Comparison of ENCODE assay signal across 1 cellular context in the genomic region with DNA sequence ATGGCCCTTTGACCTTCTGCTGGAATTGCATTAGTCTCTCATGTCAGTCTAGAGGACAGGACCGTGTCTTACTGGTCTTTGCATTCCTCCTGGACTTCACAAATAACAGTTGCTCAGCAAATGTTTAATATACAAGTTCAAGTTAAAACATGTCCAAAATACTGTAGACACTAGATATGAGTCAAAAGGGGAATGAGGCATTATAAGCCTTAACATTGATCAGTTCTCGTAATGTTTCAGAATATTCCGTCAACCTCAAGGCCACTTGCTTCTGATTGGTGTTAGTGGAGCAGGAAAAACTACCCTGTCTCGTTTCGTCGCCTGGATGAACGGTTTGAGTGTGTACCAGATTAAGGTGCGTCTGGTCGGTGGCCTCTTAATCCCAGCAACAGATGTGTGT.
TF ChIP-seq lines count a peak whose summit lies in the region.

No MANE protein-coding gene starts in this region.

TF ChIP-seq in WTC11, 78 proteins besides CTCF, POLR2A, EP300 and RAD21 (continued from another document):
- TF ChIP-seq, protein P1, sequence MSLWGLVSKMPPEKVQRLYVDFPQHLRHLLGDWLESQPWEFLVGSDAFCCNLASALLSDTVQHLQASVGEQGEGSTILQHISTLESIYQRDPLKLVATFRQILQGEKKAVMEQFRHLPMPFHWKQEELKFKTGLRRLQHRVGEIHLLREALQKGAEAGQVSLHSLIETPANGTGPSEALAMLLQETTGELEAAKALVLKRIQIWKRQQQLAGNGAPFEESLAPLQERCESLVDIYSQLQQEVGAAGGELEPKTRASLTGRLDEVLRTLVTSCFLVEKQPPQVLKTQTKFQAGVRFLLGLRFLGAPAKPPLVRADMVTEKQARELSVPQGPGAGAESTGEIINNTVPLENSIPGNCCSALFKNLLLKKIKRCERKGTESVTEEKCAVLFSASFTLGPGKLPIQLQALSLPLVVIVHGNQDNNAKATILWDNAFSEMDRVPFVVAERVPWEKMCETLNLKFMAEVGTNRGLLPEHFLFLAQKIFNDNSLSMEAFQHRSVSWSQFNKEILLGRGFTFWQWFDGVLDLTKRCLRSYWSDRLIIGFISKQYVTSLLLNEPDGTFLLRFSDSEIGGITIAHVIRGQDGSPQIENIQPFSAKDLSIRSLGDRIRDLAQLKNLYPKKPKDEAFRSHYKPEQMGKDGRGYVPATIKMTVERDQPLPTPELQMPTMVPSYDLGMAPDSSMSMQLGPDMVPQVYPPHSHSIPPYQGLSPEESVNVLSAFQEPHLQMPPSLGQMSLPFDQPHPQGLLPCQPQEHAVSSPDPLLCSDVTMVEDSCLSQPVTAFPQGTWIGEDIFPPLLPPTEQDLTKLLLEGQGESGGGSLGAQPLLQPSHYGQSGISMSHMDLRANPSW (CRISPR knock-in tag; conservative IDR thresholded peaks at IDR 0.05; ENCODE audit: low read depth) = no peak
- TF ChIP-seq, protein P2, sequence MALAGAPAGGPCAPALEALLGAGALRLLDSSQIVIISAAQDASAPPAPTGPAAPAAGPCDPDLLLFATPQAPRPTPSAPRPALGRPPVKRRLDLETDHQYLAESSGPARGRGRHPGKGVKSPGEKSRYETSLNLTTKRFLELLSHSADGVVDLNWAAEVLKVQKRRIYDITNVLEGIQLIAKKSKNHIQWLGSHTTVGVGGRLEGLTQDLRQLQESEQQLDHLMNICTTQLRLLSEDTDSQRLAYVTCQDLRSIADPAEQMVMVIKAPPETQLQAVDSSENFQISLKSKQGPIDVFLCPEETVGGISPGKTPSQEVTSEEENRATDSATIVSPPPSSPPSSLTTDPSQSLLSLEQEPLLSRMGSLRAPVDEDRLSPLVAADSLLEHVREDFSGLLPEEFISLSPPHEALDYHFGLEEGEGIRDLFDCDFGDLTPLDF (CRISPR knock-in tag; IDR thresholded peaks at IDR 0.05) = no peak
- TF ChIP-seq, protein P3, sequence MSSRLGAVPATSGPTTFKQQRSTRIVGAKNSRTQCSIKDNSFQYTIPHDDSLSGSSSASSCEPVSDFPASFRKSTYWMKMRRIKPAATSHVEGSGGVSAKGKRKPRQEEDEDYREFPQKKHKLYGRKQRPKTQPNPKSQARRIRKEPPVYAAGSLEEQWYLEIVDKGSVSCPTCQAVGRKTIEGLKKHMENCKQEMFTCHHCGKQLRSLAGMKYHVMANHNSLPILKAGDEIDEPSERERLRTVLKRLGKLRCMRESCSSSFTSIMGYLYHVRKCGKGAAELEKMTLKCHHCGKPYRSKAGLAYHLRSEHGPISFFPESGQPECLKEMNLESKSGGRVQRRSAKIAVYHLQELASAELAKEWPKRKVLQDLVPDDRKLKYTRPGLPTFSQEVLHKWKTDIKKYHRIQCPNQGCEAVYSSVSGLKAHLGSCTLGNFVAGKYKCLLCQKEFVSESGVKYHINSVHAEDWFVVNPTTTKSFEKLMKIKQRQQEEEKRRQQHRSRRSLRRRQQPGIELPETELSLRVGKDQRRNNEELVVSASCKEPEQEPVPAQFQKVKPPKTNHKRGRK (CRISPR knock-in tag; IDR thresholded peaks at IDR 0.05; ENCODE audit: borderline replicate concordance) = no peak
- TF ChIP-seq, protein P4, sequence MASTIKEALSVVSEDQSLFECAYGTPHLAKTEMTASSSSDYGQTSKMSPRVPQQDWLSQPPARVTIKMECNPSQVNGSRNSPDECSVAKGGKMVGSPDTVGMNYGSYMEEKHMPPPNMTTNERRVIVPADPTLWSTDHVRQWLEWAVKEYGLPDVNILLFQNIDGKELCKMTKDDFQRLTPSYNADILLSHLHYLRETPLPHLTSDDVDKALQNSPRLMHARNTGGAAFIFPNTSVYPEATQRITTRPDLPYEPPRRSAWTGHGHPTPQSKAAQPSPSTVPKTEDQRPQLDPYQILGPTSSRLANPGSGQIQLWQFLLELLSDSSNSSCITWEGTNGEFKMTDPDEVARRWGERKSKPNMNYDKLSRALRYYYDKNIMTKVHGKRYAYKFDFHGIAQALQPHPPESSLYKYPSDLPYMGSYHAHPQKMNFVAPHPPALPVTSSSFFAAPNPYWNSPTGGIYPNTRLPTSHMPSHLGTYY (CRISPR knock-in tag; IDR thresholded peaks at IDR 0.05) = no peak
- TF ChIP-seq NR3C1 (CRISPR knock-in tag; conservative IDR thresholded peaks at IDR 0.05; ENCODE audit: low read depth) = no peak
- TF ChIP-seq, protein P5, sequence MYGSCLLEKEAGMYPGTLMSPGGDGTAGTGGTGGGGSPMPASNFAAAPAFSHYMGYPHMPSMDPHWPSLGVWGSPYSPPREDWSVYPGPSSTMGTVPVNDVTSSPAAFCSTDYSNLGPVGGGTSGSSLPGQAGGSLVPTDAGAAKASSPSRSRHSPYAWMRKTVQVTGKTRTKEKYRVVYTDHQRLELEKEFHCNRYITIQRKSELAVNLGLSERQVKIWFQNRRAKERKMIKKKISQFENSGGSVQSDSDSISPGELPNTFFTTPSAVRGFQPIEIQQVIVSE (CRISPR knock-in tag; IDR thresholded peaks at IDR 0.05; ENCODE audit: borderline replicate concordance) = no peak
- TF ChIP-seq JAZF1 (CRISPR knock-in tag; IDR thresholded peaks at IDR 0.05) = no peak
- TF ChIP-seq, protein P6, sequence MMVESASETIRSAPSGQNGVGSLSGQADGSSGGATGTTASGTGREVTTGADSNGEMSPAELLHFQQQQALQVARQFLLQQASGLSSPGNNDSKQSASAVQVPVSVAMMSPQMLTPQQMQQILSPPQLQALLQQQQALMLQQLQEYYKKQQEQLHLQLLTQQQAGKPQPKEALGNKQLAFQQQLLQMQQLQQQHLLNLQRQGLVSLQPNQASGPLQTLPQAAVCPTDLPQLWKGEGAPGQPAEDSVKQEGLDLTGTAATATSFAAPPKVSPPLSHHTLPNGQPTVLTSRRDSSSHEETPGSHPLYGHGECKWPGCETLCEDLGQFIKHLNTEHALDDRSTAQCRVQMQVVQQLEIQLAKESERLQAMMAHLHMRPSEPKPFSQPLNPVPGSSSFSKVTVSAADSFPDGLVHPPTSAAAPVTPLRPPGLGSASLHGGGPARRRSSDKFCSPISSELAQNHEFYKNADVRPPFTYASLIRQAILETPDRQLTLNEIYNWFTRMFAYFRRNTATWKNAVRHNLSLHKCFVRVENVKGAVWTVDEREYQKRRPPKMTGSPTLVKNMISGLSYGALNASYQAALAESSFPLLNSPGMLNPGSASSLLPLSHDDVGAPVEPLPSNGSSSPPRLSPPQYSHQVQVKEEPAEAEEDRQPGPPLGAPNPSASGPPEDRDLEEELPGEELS (CRISPR knock-in tag; IDR thresholded peaks at IDR 0.05) = no peak
- TF ChIP-seq ETV6 (CRISPR knock-in tag; IDR thresholded peaks at IDR 0.05) = no peak
- TF ChIP-seq ZNF138 (CRISPR knock-in tag; conservative IDR thresholded peaks at IDR 0.05) = no peak
- no peak for TF ChIP-seq NFE2L1 (CRISPR knock-in tag; IDR thresholded peaks at IDR 0.05)
- no peak for TF ChIP-seq KAT7 (CRISPR knock-in tag; IDR thresholded peaks at IDR 0.05; ENCODE audit: borderline replicate concordance)
